1 cellular context compared by ENCODE assay signal in the genomic region with DNA sequence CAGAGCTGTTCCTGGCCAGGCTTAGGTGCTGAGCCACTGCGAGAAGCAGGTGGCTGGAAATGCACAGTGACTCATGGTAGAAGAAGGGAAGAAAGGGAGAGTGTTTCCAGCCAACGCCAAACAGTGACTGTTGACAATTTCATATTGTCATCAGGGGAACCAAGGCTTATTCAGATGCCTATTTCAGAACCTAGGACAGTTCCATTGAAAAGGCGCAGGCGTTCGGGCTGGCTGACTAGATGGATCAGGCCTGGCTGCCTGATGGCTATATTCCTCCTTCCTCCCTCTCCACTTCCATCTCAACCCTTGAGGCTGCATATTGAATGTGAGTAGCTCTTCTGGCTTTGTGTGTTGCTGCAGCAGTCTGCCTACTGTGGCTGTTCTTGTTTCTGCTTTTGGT.
TF ChIP-seq lines count a peak whose summit lies in the region.

No MANE protein-coding gene starts in this region.

TF ChIP-seq in SK-N-SH treated with all-trans-retinoic acid at 6 μM for 48 hours, 23 proteins besides CTCF, POLR2A, EP300 and RAD21 (continued from another document):
- TF ChIP-seq TSHZ2 (CRISPR knock-in tag; IDR thresholded peaks at IDR 0.05) (no peak), TCF4 (CRISPR knock-in tag; IDR thresholded peaks at IDR 0.05; ENCODE audit: borderline replicate concordance) (no peak), PPARA (CRISPR knock-in tag; IDR thresholded peaks at IDR 0.05; ENCODE audit: borderline replicate concordance) (no peak), ZFP30 (CRISPR knock-in tag; IDR thresholded peaks at IDR 0.05) (no peak), ZC3H10 (CRISPR knock-in tag; IDR thresholded peaks at IDR 0.05) (no peak), ESRRG (CRISPR knock-in tag; IDR thresholded peaks at IDR 0.05) (no peak), ZNF565 (CRISPR knock-in tag; conservative IDR thresholded peaks at IDR 0.05; ENCODE audit: low read depth) (no peak), ARNTL (CRISPR knock-in tag; IDR thresholded peaks at IDR 0.05; ENCODE audit: borderline replicate concordance, low read depth) (no peak), PATZ1 (CRISPR knock-in tag; IDR thresholded peaks at IDR 0.05; ENCODE audit: borderline replicate concordance) (no peak), CSDC2 (CRISPR knock-in tag; IDR thresholded peaks at IDR 0.05) (no peak), TOX (CRISPR knock-in tag; IDR thresholded peaks at IDR 0.05; ENCODE audit: borderline replicate concordance) (no peak), ZNF70 (CRISPR knock-in tag; IDR thresholded peaks at IDR 0.05) (no peak), ISL1 (CRISPR knock-in tag; IDR thresholded peaks at IDR 0.05) (no peak), GLIS3 (CRISPR knock-in tag; IDR thresholded peaks at IDR 0.05) (no peak)
